ENCODE assay signal across 26 cellular contexts in the genomic region with DNA sequence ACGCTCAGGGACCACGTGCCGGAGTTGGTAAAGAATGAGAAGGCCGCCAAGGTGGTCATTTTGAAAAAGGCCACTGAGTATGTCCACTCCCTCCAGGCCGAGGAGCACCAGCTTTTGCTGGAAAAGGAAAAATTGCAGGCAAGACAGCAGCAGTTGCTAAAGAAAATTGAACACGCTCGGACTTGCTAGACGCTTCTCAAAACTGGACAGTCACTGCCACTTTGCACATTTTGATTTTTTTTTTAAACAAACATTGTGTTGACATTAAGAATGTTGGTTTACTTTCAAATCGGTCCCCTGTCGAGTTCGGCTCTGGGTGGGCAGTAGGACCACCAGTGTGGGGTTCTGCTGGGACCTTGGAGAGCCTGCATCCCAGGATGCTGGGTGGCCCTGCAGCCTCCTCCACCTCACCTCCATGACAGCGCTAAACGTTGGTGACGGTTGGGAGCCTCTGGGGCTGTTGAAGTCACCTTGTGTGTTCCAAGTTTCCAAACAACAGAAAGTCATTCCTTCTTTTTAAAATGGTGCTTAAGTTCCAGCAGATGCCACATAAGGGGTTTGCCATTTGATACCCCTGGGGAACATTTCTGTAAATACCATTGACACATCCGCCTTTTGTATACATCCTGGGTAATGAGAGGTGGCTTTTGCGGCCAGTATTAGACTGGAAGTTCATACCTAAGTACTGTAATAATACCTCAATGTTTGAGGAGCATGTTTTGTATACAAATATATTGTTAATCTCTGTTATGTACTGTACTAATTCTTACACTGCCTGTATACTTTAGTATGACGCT. TPM values are rescaled to one million over a fixed set of nuclear protein-coding genes. Genes with fewer than 3 reads are reported as not detected.
"Had no signal": no experiment of that assay in that cellular context is flagged by ENCODE, and none has a peak within 500 bp of the region (broad histone marks: within the 10 kb centered on the region; RNA-seq: fewer than 3 reads in every experiment).

No MANE protein-coding gene starts in this region.

- DNase-seq: activated B cell treated with CpG ODN at 0.5 μM for 24 hours; activated CD4-positive, alpha-beta memory T cell treated with anti-CD3 and anti-CD28 coated beads for 36 hours; activated CD4-positive, alpha-beta T cell treated with anti-CD3 and anti-CD28 coated beads for 4 hours; activated naive CD4-positive, alpha-beta T cell; activated naive CD8-positive, alpha-beta T cell treated with anti-CD3 and anti-CD28 coated beads for 36 hours; activated T-cell treated with anti-CD3 and anti-CD28 coated beads, Interleukin-2, amount 50 U/mL, for 1 hour; amygdala; central memory CD4-positive, alpha-beta T cell; dorsolateral prefrontal cortex; foreskin fibroblast; hypothalamus; immature natural killer cell; kidney glomerular epithelial cell; left ventricle myocardium superior; mucosa of descending colon; naive B cell; stimulated activated CD4-positive, alpha-beta T cell treated with anti-CD3 and anti-CD28 coated beads, Interleukin-4, amount 100 ng/mL, for 1 hour; stomach had no signal

- H3K4me3 ChIP-seq: dorsolateral prefrontal cortex, mucosa of descending colon, smooth muscle cell, stomach had no signal

- H3K9me3 ChIP-seq: mucosa of descending colon, stomach had no signal

- H3K4me3 Mint-ChIP-seq: activated B cell treated with CpG ODN at 0.5 μM for 24 hours; activated CD4-positive, alpha-beta memory T cell treated with anti-CD3 and anti-CD28 coated beads for 36 hours; activated naive CD8-positive, alpha-beta T cell treated with anti-CD3 and anti-CD28 coated beads for 36 hours; activated T-helper 17 cell treated with anti-CD3 and anti-CD28 coated beads, Interleukin-2, amount 50 U/mL, for 72 hours; immature natural killer cell; memory B cell; naive B cell; stimulated activated effector memory CD8-positive, alpha-beta T cell treated with anti-CD3 and anti-CD28 coated beads, Interleukin-12 subunit alpha, Interleukin-12 subunit beta, amount 100 ng/mL, for 72 hours; T-helper 2 cell treated with Interferon-gamma antibody and Interleukin-4, amounts not matched to agents 5 μg/mL and 100 μg/mL, for 36 hours had no signal

- ATAC-seq: activated T-helper 17 cell treated with anti-CD3 and anti-CD28 coated beads, Interleukin-2, amount 50 U/mL, for 72 hours; left ventricle myocardium superior; mucosa of descending colon; sciatic nerve; stimulated activated effector memory CD8-positive, alpha-beta T cell treated with anti-CD3 and anti-CD28 coated beads, Interleukin-12 subunit alpha, Interleukin-12 subunit beta, amount 100 ng/mL, for 72 hours had no signal

- H3K27ac Mint-ChIP-seq: activated B cell treated with CpG ODN at 0.5 μM for 24 hours; activated CD4-positive, alpha-beta memory T cell treated with anti-CD3 and anti-CD28 coated beads for 36 hours; activated naive CD8-positive, alpha-beta T cell treated with anti-CD3 and anti-CD28 coated beads for 36 hours; activated T-helper 17 cell treated with anti-CD3 and anti-CD28 coated beads, Interleukin-2, amount 50 U/mL, for 72 hours; immature natural killer cell; memory B cell; naive B cell; stimulated activated effector memory CD8-positive, alpha-beta T cell treated with anti-CD3 and anti-CD28 coated beads, Interleukin-12 subunit alpha, Interleukin-12 subunit beta, amount 100 ng/mL, for 72 hours; T-helper 2 cell treated with Interferon-gamma antibody and Interleukin-4, amounts not matched to agents 5 μg/mL and 100 μg/mL, for 36 hours had no signal

- H3K27ac ChIP-seq: dorsolateral prefrontal cortex, epithelial cell of prostate, parathyroid adenoma, stomach had no signal

- H3K9me3 Mint-ChIP-seq: activated B cell treated with CpG ODN at 0.5 μM for 24 hours; activated CD4-positive, alpha-beta memory T cell treated with anti-CD3 and anti-CD28 coated beads for 36 hours; activated naive CD8-positive, alpha-beta T cell treated with anti-CD3 and anti-CD28 coated beads for 36 hours; activated T-helper 17 cell treated with anti-CD3 and anti-CD28 coated beads, Interleukin-2, amount 50 U/mL, for 72 hours; immature natural killer cell; memory B cell; T-helper 2 cell treated with Interferon-gamma antibody and Interleukin-4, amounts not matched to agents 5 μg/mL and 100 μg/mL, for 36 hours had no signal

- H3K36me3 Mint-ChIP-seq: activated CD4-positive, alpha-beta memory T cell treated with anti-CD3 and anti-CD28 coated beads for 36 hours; activated naive CD8-positive, alpha-beta T cell treated with anti-CD3 and anti-CD28 coated beads for 36 hours; immature natural killer cell; memory B cell; stimulated activated effector memory CD8-positive, alpha-beta T cell treated with anti-CD3 and anti-CD28 coated beads, Interleukin-12 subunit alpha, Interleukin-12 subunit beta, amount 100 ng/mL, for 72 hours had no signal

- H3K4me1 Mint-ChIP-seq: activated T-helper 17 cell treated with anti-CD3 and anti-CD28 coated beads, Interleukin-2, amount 50 U/mL, for 72 hours had no signal

RNA-seq across cellular contexts. Expression of a gene that starts 5.8 kb away (rescaled TPM):
- total RNA-seq: activated B cell treated with CpG ODN at 0.5 μM for 24 hours; activated T-helper 17 cell treated with anti-CD3 and anti-CD28 coated beads, Interleukin-2, amount 50 U/mL, for 72 hours had no signal
- polyA plus RNA-seq: immature natural killer cell had no signal
